18 cellular contexts compared by ENCODE assay signal in genomic region chr19:42079886-42080763, GRCh38. TPM values are rescaled to one million over a fixed set of nuclear protein-coding genes. Genes with fewer than 3 reads are reported as not detected.
DNase-seq lines count a peak whose midpoint lies in the region; ATAC-seq, FAIRE-seq and TF ChIP-seq lines count a peak whose summit lies in the region.
"Had no signal": no experiment of that assay in that cellular context is flagged by ENCODE, and none has a peak within 500 bp of the region (broad histone marks: within the 10 kb centered on the region; RNA-seq: fewer than 3 reads in every experiment).

No MANE protein-coding gene starts in this region.

- TF ChIP-seq CTCF in HepG2 (CRISPR knock-in tag; IDR thresholded peaks at IDR 0.05), result no peak
- TF ChIP-seq CTCF in right lobe of liver (IDR thresholded peaks at IDR 0.05), result no peak
- no peak for TF ChIP-seq CTCF in GM12878 (IDR thresholded peaks at IDR 0.05 in 2 of 3, conservative IDR thresholded peaks at IDR 0.05 in 1 of 3; ENCODE audit: control insufficient read depth in 2 of 3, extremely low read depth in 1 of 3, insufficient read depth in 1 of 3, low read depth in 3 of 3, low read length in 3 of 3)
- TF ChIP-seq CTCF in neural cell (IDR thresholded peaks at IDR 0.05; ENCODE audit: poor library complexity, severe bottlenecking), result no peak

- no peak overlapping the region for H2AFZ ChIP-seq in HepG2 (ENCODE audit: low read length)
- no peak overlapping the region for H2AFZ ChIP-seq in GM12878 (ENCODE audit: control insufficient read depth, low read depth, low read length)
- H2AFZ ChIP-seq in neural cell (ENCODE audit: low read depth, low read length), result no peak overlapping the region
- H2AFZ ChIP-seq: GM23338 had no signal

- TF ChIP-seq RAD21 in HepG2 (CRISPR knock-in tag; IDR thresholded peaks at IDR 0.05), result no peak
- TF ChIP-seq RAD21 in GM12878 (IDR thresholded peaks at IDR 0.05; ENCODE audit: insufficient read depth, low read depth, low read length), result no peak
- no peak for TF ChIP-seq RAD21 in neural cell (conservative IDR thresholded peaks at IDR 0.05)

- 98% methylated on average over 23 of the region's 44 CpGs for WGBS in HepG2 (ENCODE audit: low lambda C conversion rate)
- 95% methylated on average over 7 of the region's 44 CpGs for WGBS in right lobe of liver (ENCODE audit: insufficient coverage, low coverage, low lambda C conversion rate, missing lambda C conversion rate)
- 95% methylated on average over 44 of the region's 44 CpGs for WGBS in GM12878 (ENCODE audit: insufficient coverage, insufficient replicate concordance, low lambda C conversion rate, missing lambda C conversion rate)

- ATAC-seq in HepG2 (no peak), right lobe of liver (no peak), GM12878 (no peak), GM19324 (IDR thresholded peaks at IDR 0.05; ENCODE audit: low FRiP score, unreplicated experiment) (no peak)
- ATAC-seq: GM23338 had no signal

- H3K9me2 ChIP-seq in neural cell (ENCODE audit: insufficient read depth, low read length), result no peaks in the 10 kb centered on the region

- H3K79me2 ChIP-seq in HepG2 (ENCODE audit: insufficient read depth, low read length) (peaks cover 22% of the 10 kb centered on the region), GM12878 (ENCODE audit: control insufficient read depth, insufficient read depth, low read length) (peaks cover 31% of the 10 kb centered on the region), neural cell (replicated peaks; ENCODE audit: insufficient read depth, low read length) (peaks cover 24% of the 10 kb centered on the region)

- H3K4me3 ChIP-seq in HepG2 (replicated peaks in 1 of 3; ENCODE audit: insufficient read depth in 1 of 3, low read depth in 2 of 3, low read length in 3 of 3), result no peak overlapping the region
- no peak overlapping the region for H3K4me3 ChIP-seq in right lobe of liver
- no peak overlapping the region for H3K4me3 ChIP-seq in GM12878
- H3K4me3 ChIP-seq in neural cell (ENCODE audit: low read length), result no peak overlapping the region
- H3K4me3 ChIP-seq: GM23338, HAP-1, MG63 had no signal

- SMC1A ChIA-PET in GM12878 (lab: Charles Lee; ENCODE audit: uncharacterized antibody, unreplicated experiment), result no interaction called here

- POLR2A ChIA-PET in HepG2 (lab: Yijun Ruan, JAX), result no interaction called here
- POLR2A ChIA-PET in GM12878 (lab: Charles Lee), result interaction anchor here (0.5 to 0.9 kb wide), 2 partner anchors 11 to 71 kb away, joined by 3 to 6 read pairs; no protein-coding TSS in a partner anchor

- H3K27ac ChIP-seq in HepG2 (ENCODE audit: extremely low read length, insufficient read depth, low read length) (no peak overlapping the region), right lobe of liver (no peak overlapping the region), GM12878 (ENCODE audit: control insufficient read depth, insufficient read depth) (no peak overlapping the region), neural cell (ENCODE audit: low read length) (no peak overlapping the region)

- no peaks in the 10 kb centered on the region for H3K9me3 ChIP-seq in HepG2 (ENCODE audit: low read length)
- H3K9me3 ChIP-seq in right lobe of liver, result no peaks in the 10 kb centered on the region
- no peaks in the 10 kb centered on the region for H3K9me3 ChIP-seq in GM12878 (replicated peaks; ENCODE audit: control insufficient read depth, insufficient read depth, low read length)
- no peaks in the 10 kb centered on the region for H3K9me3 ChIP-seq in neural cell (ENCODE audit: low read length)
- H3K9me3 ChIP-seq: HAP-1, MG63 had no signal

- RAD21 ChIA-PET in GM12878 (lab: Charles Lee; ENCODE audit: unreplicated experiment), result interaction anchor here (0.8 kb wide), 1 partner anchor 701 kb away, joined by 3 read pairs; no protein-coding TSS in a partner anchor

- H3K36me3 ChIP-seq in HepG2 (replicated peaks in 1 of 2; ENCODE audit: control insufficient read depth in 1 of 2, insufficient read depth in 2 of 2, low read length in 2 of 2), result peaks cover 24 to 26% of the 10 kb centered on the region in 2 experiments; a peak in 4 of 5 replicates
- peaks cover 0 to 28% (median 6%) of the 10 kb centered on the region in 4 donors for H3K36me3 ChIP-seq in right lobe of liver
- peaks cover 18 to 30% of the 10 kb centered on the region in 2 experiments; a peak in 3 of 4 replicates for H3K36me3 ChIP-seq in GM12878 (ENCODE audit: control insufficient read depth in 2 of 2, insufficient read depth in 2 of 2, low read length in 1 of 2)
- no peaks in the 10 kb centered on the region for H3K36me3 ChIP-seq in neural cell (ENCODE audit: insufficient read depth, low read length)

- no peak for TF ChIP-seq POLR2A in HepG2 (IDR thresholded peaks at IDR 0.05; ENCODE audit: insufficient read depth in 1 of 2, low read depth in 2 of 2, low read length in 2 of 2)
- no peak for TF ChIP-seq POLR2A in right lobe of liver (IDR thresholded peaks at IDR 0.05)
- peak; percentile 33; the same call in 1 of the 2 replicates for TF ChIP-seq POLR2A in GM12878 (IDR thresholded peaks at IDR 0.05; ENCODE audit: low read depth, low read length)

- no peak for DNase-seq in HepG2 (ENCODE audit: low spot score)
- no peak for DNase-seq in right lobe of liver
- no peak for DNase-seq in GM12878 (ENCODE audit: low read depth, low spot score)
- no peak for DNase-seq in iPS-NIHi7 (ENCODE audit: extremely low spot score)
- DNase-seq in NCI-H446 (lab: John Stamatoyannopoulos, UW), result no peak
- DNase-seq: MG63, NCI-H2029, NCI-H526 treated with DMSO at 0.1 percent for 48 hours, RPMI8226, SHP77 had no signal

- TF ChIP-seq EP300 in HepG2 (IDR thresholded peaks at IDR 0.05; ENCODE audit: low read depth in 2 of 2, low read length in 2 of 2) (no peak), HepG2 (CRISPR knock-in tag; IDR thresholded peaks at IDR 0.05; ENCODE audit: borderline replicate concordance) (no peak), GM12878 (IDR thresholded peaks at IDR 0.05; ENCODE audit: borderline replicate concordance in 1 of 2, control insufficient read depth in 1 of 2, low read depth in 2 of 2, low read length in 2 of 2) (no peak), neural cell (conservative IDR thresholded peaks at IDR 0.05; ENCODE audit: poor library complexity, severe bottlenecking) (no peak)

- no peak for FAIRE-seq in HepG2 (lab: Jason Lieb, UNC)
- FAIRE-seq in GM12878 (lab: Jason Lieb, UNC), result no peak
- FAIRE-seq: GM18507 had no signal

- no peak overlapping the region for H3K4me2 ChIP-seq in HepG2 (ENCODE audit: low read depth, low read length)
- H3K4me2 ChIP-seq in GM12878 (ENCODE audit: control insufficient read depth, insufficient read depth), result no peak overlapping the region
- no peak overlapping the region for H3K4me2 ChIP-seq in neural cell (ENCODE audit: low read length)
- H3K4me2 ChIP-seq: GM23338 had no signal

- in situ Hi-C loops in HepG2 (cut with HindIII; ENCODE audit: extremely low pct_ligation_motif_present, low pct_unique_long_range_greater_than_20kb), result no loop called here
- in situ Hi-C loops in GM12878 (cut with MboI), result no loop called here

- H3K9ac ChIP-seq in HepG2 (ENCODE audit: insufficient read depth, low read depth, low read length), result no peak overlapping the region
- H3K9ac ChIP-seq in GM12878 (ENCODE audit: control insufficient read depth, insufficient read depth, low read length), result no peak overlapping the region
- no peak overlapping the region for H3K9ac ChIP-seq in neural cell (ENCODE audit: low read length)

- H3K27me3 ChIP-seq in HepG2 (ENCODE audit: control insufficient read depth in 1 of 2, insufficient read depth in 2 of 2, low read length in 2 of 2), result no peaks in the 10 kb centered on the region; a peak in 1 of 5 replicates
- no peaks in the 10 kb centered on the region for H3K27me3 ChIP-seq in right lobe of liver
- no peaks in the 10 kb centered on the region for H3K27me3 ChIP-seq in GM12878 (replicated peaks in 1 of 2; ENCODE audit: control insufficient read depth in 2 of 2, insufficient read depth in 2 of 2, low read length in 1 of 2)
- no peaks in the 10 kb centered on the region for H3K27me3 ChIP-seq in neural cell (ENCODE audit: insufficient read depth, low read depth, low read length)
- H3K27me3 ChIP-seq: MG63 had no signal

- intact Hi-C loops in HepG2 (cut with micrococcal nuclease; ENCODE audit: unreplicated experiment), result no loop called here
- intact Hi-C loops in right lobe of liver (cut with DNase I), result no loop called here
- intact Hi-C loops in GM12878 (cut with micrococcal nuclease; ENCODE audit: unreplicated experiment), result no loop called here

- CTCF ChIA-PET in HepG2 (lab: Yijun Ruan, JAX; ENCODE audit: low intra/inter-chr PET ratio, low total read pairs), result no interaction called here
- CTCF ChIA-PET in GM12878 (lab: Yijun Ruan, JAX), result interaction anchor here (2.1 kb wide), 1 partner anchor 28 kb away, joined by 8 read pairs; no protein-coding TSS in a partner anchor

- H4K20me1 ChIP-seq in HepG2 (ENCODE audit: insufficient read depth, low read length) (peaks cover 26% of the 10 kb centered on the region), GM12878 (ENCODE audit: control insufficient read depth, insufficient read depth) (peaks cover 5% of the 10 kb centered on the region; the same call in 1 of the 2 replicates), neural cell (ENCODE audit: insufficient read depth) (no peaks in the 10 kb centered on the region)

- BruUV-seq in HepG2 (replicated peaks; lab: Mats Ljungman, UMichigan) (no TSS peak), GM12878 (replicated peaks; lab: Mats Ljungman, UMichigan) (no TSS peak)

- H3K4me1 ChIP-seq in HepG2 (ENCODE audit: insufficient read depth, low read length) (peaks cover 37% of the 10 kb centered on the region), right lobe of liver (peaks cover 0 to 15% (median 0%) of the 10 kb centered on the region in 4 donors), GM12878 (ENCODE audit: control insufficient read depth, insufficient read depth, low read length) (peaks cover 9% of the 10 kb centered on the region)

- H3F3A ChIP-seq in neural cell (ENCODE audit: insufficient read depth, low read length, poor library complexity, severe bottlenecking), result no peaks in the 10 kb centered on the region

RNA-seq across cellular contexts. Expression of gene ZNF574, which starts 4.2 kb away (rescaled TPM):
- total RNA-seq in HepG2 (2016; rRNA removed; fragmentation: Illumina TruSeq; extraction: Trizol) (7.9 and 8.2 TPM in 2 replicates), right lobe of liver (1 to 10 TPM; 4.3 to 5.8 (median 4.7) TPM), GM12878 (2014; rRNA removed) (12.6 and 15.4 TPM in 2 replicates), GM12878 (2014; rRNA removed; fragmentation: Illumina TruSeq; extraction: Trizol) (5.3 and 5.9 TPM in 2 replicates), GM12878 (2021) (17.6 and 18.9 TPM in 2 replicates)
- total RNA-seq in HepG2 (2016; cell fraction: cytosol; rRNA removed; fragmentation: Illumina TruSeq; extraction: Trizol; ENCODE audit: low read depth), result 2.3 and 2.4 TPM in 2 replicates
- 7.7 and 8.2 TPM in 2 replicates for total RNA-seq in HepG2 (2016; cell fraction: insoluble cytoplasmic fraction; rRNA removed; fragmentation: Illumina TruSeq; extraction: Trizol)
- total RNA-seq in HepG2 (2016; cell fraction: membrane; rRNA removed; fragmentation: Illumina TruSeq; extraction: Trizol), result 5.2 and 5.9 TPM in 2 replicates
- total RNA-seq in HepG2 (2016; cell fraction: nucleus; rRNA removed; fragmentation: Illumina TruSeq; extraction: Trizol), result 4.3 and 4.9 TPM in 2 replicates
- polyA plus RNA-seq in HepG2 (2011; rRNA removed) (7.7 and 9.5 TPM in 2 replicates), GM12878 (2011; rRNA removed) (2.1 and 7.9 TPM in 2 replicates), GM12878 (2014; fragmentation: Illumina TruSeq; extraction: Trizol) (1.2 and 5.4 TPM in 2 replicates), GM12878 (2014; fragmentation: Nextera tagmentation; extraction: Ambion mirVana) (under 1 TPM; 0.32 to 0.55 TPM), GM12878 (2014; rRNA removed) (14.9 and 17.7 TPM in 2 replicates), GM12878 (2016; fragmentation: Nextera tagmentation; extraction: Ambion mirVana) (10 to 100 TPM; 20.9 to 25.6 TPM), neural cell (7.0 and 11.0 TPM in 2 replicates)
- polyA plus RNA-seq in HepG2 (2011; cell fraction: cytosol; rRNA removed), result 6.7 and 9.5 TPM in 2 replicates
- polyA plus RNA-seq in HepG2 (2011; cell fraction: nucleus; rRNA removed), result 9.5 and 11.0 TPM in 2 replicates
- polyA plus RNA-seq in HepG2 (2012), result 4.3 and 4.4 TPM in 2 replicates
- 0.51 and 0.69 TPM in 2 replicates for polyA plus RNA-seq in HepG2 (2016; cell fraction: cytosol; fragmentation: Illumina TruSeq; extraction: Trizol; ENCODE audit: low read depth)
- 6.5 and 7.9 TPM in 2 replicates for polyA plus RNA-seq in HepG2 (2016; cell fraction: insoluble cytoplasmic fraction; fragmentation: Illumina TruSeq; extraction: Trizol; ENCODE audit: low read depth)
- polyA plus RNA-seq in HepG2 (2016; cell fraction: membrane; fragmentation: Illumina TruSeq; extraction: Trizol; ENCODE audit: low read depth), result 1.4 TPM in 2 replicates
- 6.0 and 6.3 TPM in 2 replicates for polyA plus RNA-seq in HepG2 (2016; cell fraction: nucleus; fragmentation: Illumina TruSeq; extraction: Trizol; ENCODE audit: insufficient read depth, low read depth)
- 24.3 and 39.3 TPM in 2 replicates for polyA minus RNA-seq in HepG2 (2011; rRNA and poly(A)+ RNA removed; ENCODE audit: low replicate concordance)
- 12.1 and 12.4 TPM in 2 replicates for polyA minus RNA-seq in HepG2 (2011; cell fraction: cytosol; rRNA and poly(A)+ RNA removed)
- 5.8 and 6.5 TPM in 2 replicates for polyA minus RNA-seq in HepG2 (2011; cell fraction: nucleus; rRNA and poly(A)+ RNA removed)
- 27.4 and 34.0 TPM in 2 replicates for total RNA-seq in GM12878 (2013; cell fraction: nucleolus; rRNA removed)
- 3.0 TPM for polyA plus RNA-seq in GM12878 (2011; ENCODE audit: low read depth)
- 14.1 and 19.8 TPM in 2 replicates for polyA plus RNA-seq in GM12878 (2011; cell fraction: cytosol; rRNA removed)
- 19.9 and 22.1 TPM in 2 replicates for polyA plus RNA-seq in GM12878 (2011; cell fraction: nucleus; rRNA removed)
- polyA plus RNA-seq in GM12878 (2012), result 8.1 and 9.7 TPM in 2 replicates
- 14.7 and 27.5 TPM in 2 replicates for polyA minus RNA-seq in GM12878 (2011; rRNA and poly(A)+ RNA removed)
- 12.2 and 13.9 TPM in 2 replicates for polyA minus RNA-seq in GM12878 (2011; cell fraction: cytosol; rRNA and poly(A)+ RNA removed)
- 7.3 and 12.0 TPM in 2 replicates for polyA minus RNA-seq in GM12878 (2011; cell fraction: nucleus; rRNA and poly(A)+ RNA removed)
- 27.1 and 29.7 TPM in 2 replicates for polyA minus RNA-seq in neural cell

RNA-seq across cellular contexts. Expression of gene GRIK5, which starts 10.1 kb away (rescaled TPM):
- not detected in 2 replicates for total RNA-seq in HepG2 (2016; rRNA removed; fragmentation: Illumina TruSeq; extraction: Trizol)
- total RNA-seq in HepG2 (2016; cell fraction: cytosol; rRNA removed; fragmentation: Illumina TruSeq; extraction: Trizol; ENCODE audit: low read depth), result not detected in 2 replicates
- total RNA-seq in HepG2 (2016; cell fraction: insoluble cytoplasmic fraction; rRNA removed; fragmentation: Illumina TruSeq; extraction: Trizol), result not detected in 2 replicates
- not detected in 2 replicates for total RNA-seq in HepG2 (2016; cell fraction: membrane; rRNA removed; fragmentation: Illumina TruSeq; extraction: Trizol)
- not detected in 2 replicates for total RNA-seq in HepG2 (2016; cell fraction: nucleus; rRNA removed; fragmentation: Illumina TruSeq; extraction: Trizol)
- 0.05 TPM in 1 of 2 replicates, not detected in the other for polyA plus RNA-seq in HepG2 (2011; rRNA removed)
- 0.03 TPM in 1 of 2 replicates, not detected in the other for polyA plus RNA-seq in HepG2 (2011; cell fraction: cytosol; rRNA removed)
- polyA plus RNA-seq in HepG2 (2011; cell fraction: nucleus; rRNA removed), result 0.10 and 0.14 TPM in 2 replicates
- polyA plus RNA-seq in HepG2 (2012), result not detected in 2 replicates
- not detected in 2 replicates for polyA plus RNA-seq in HepG2 (2016; cell fraction: cytosol; fragmentation: Illumina TruSeq; extraction: Trizol; ENCODE audit: low read depth)
- polyA plus RNA-seq in HepG2 (2016; cell fraction: insoluble cytoplasmic fraction; fragmentation: Illumina TruSeq; extraction: Trizol; ENCODE audit: low read depth), result not detected in 2 replicates
- not detected in 2 replicates for polyA plus RNA-seq in HepG2 (2016; cell fraction: membrane; fragmentation: Illumina TruSeq; extraction: Trizol; ENCODE audit: low read depth)
- polyA plus RNA-seq in HepG2 (2016; cell fraction: nucleus; fragmentation: Illumina TruSeq; extraction: Trizol; ENCODE audit: insufficient read depth, low read depth), result not detected in 2 replicates
- polyA minus RNA-seq in HepG2 (2011; rRNA and poly(A)+ RNA removed; ENCODE audit: low replicate concordance), result 0.08 and 0.12 TPM in 2 replicates
- polyA minus RNA-seq in HepG2 (2011; cell fraction: cytosol; rRNA and poly(A)+ RNA removed), result not detected in 2 replicates
- polyA minus RNA-seq in HepG2 (2011; cell fraction: nucleus; rRNA and poly(A)+ RNA removed), result not detected in 2 replicates
- total RNA-seq in right lobe of liver, result under 1 TPM in 4 of 6 experiments, not detected in 2; 0.15 to 0.42 (median 0.17) TPM
- total RNA-seq in GM12878 (2013; cell fraction: nucleolus; rRNA removed), result 0.17 and 0.31 TPM in 2 replicates
- total RNA-seq in GM12878 (2014; rRNA removed), result 0.05 and 0.06 TPM in 2 replicates
- not detected in 2 replicates for total RNA-seq in GM12878 (2014; rRNA removed; fragmentation: Illumina TruSeq; extraction: Trizol)
- total RNA-seq in GM12878 (2021), result 0.19 and 0.23 TPM in 2 replicates
- polyA plus RNA-seq in GM12878 (2011; ENCODE audit: low read depth), result not detected
- 0.03 and 0.04 TPM in 2 replicates for polyA plus RNA-seq in GM12878 (2011; rRNA removed)
- 0.04 and 0.07 TPM in 2 replicates for polyA plus RNA-seq in GM12878 (2011; cell fraction: cytosol; rRNA removed)
- 0.31 and 0.44 TPM in 2 replicates for polyA plus RNA-seq in GM12878 (2011; cell fraction: nucleus; rRNA removed)
- 0.18 and 0.19 TPM in 2 replicates for polyA plus RNA-seq in GM12878 (2012)
- polyA plus RNA-seq in GM12878 (2014; fragmentation: Illumina TruSeq; extraction: Trizol), result 0.07 TPM in 1 of 2 replicates, not detected in the other
- polyA plus RNA-seq in GM12878 (2014; fragmentation: Nextera tagmentation; extraction: Ambion mirVana), result under 1 TPM in 1 of 2 experiments, not detected in 1; 0.04 TPM
- polyA plus RNA-seq in GM12878 (2014; rRNA removed), result 0.15 and 0.23 TPM in 2 replicates
- under 1 TPM in 1 of 2 experiments, not detected in 1; 0.08 TPM for polyA plus RNA-seq in GM12878 (2016; fragmentation: Nextera tagmentation; extraction: Ambion mirVana)
- not detected in 2 replicates for polyA minus RNA-seq in GM12878 (2011; rRNA and poly(A)+ RNA removed)
- not detected in 2 replicates for polyA minus RNA-seq in GM12878 (2011; cell fraction: cytosol; rRNA and poly(A)+ RNA removed)
- polyA minus RNA-seq in GM12878 (2011; cell fraction: nucleus; rRNA and poly(A)+ RNA removed), result 0.10 and 0.12 TPM in 2 replicates
- 22.4 and 28.3 TPM in 2 replicates for polyA plus RNA-seq in neural cell
- 25.6 and 26.6 TPM in 2 replicates for polyA minus RNA-seq in neural cell
- total RNA-seq: HT-29, SK-MEL-5 had no signal

RNA-seq across cellular contexts. Expression of gene POU2F2, which starts 52.1 kb away (rescaled TPM):
- total RNA-seq in HepG2 (2016; rRNA removed; fragmentation: Illumina TruSeq; extraction: Trizol) (0.03 and 0.09 TPM in 2 replicates), right lobe of liver (1 to 10 TPM in 3 of 6 experiments, under 1 TPM in 3; 0.18 to 3.0 (median 1.00) TPM), GM12878 (2014; rRNA removed) (14.1 and 15.1 TPM in 2 replicates), GM12878 (2014; rRNA removed; fragmentation: Illumina TruSeq; extraction: Trizol) (13.8 and 22.0 TPM in 2 replicates), GM12878 (2021) (46.2 and 48.3 TPM in 2 replicates)
- not detected in 2 replicates for total RNA-seq in HepG2 (2016; cell fraction: cytosol; rRNA removed; fragmentation: Illumina TruSeq; extraction: Trizol; ENCODE audit: low read depth)
- total RNA-seq in HepG2 (2016; cell fraction: insoluble cytoplasmic fraction; rRNA removed; fragmentation: Illumina TruSeq; extraction: Trizol), result 0.10 and 0.28 TPM in 2 replicates
- total RNA-seq in HepG2 (2016; cell fraction: membrane; rRNA removed; fragmentation: Illumina TruSeq; extraction: Trizol), result 0.06 TPM in 1 of 2 replicates, not detected in the other
- total RNA-seq in HepG2 (2016; cell fraction: nucleus; rRNA removed; fragmentation: Illumina TruSeq; extraction: Trizol), result 0.22 TPM in 1 of 2 replicates, not detected in the other
- polyA plus RNA-seq in HepG2 (2011; rRNA removed) (0.17 and 0.25 TPM in 2 replicates), GM12878 (2011; rRNA removed) (28.9 and 37.6 TPM in 2 replicates), GM12878 (2014; fragmentation: Illumina TruSeq; extraction: Trizol) (36.1 and 62.4 TPM in 2 replicates), GM12878 (2014; fragmentation: Nextera tagmentation; extraction: Ambion mirVana) (1 to 10 TPM; 4.4 to 6.4 TPM), GM12878 (2014; rRNA removed) (39.0 and 42.2 TPM in 2 replicates), GM12878 (2016; fragmentation: Nextera tagmentation; extraction: Ambion mirVana) (10 to 100 TPM; 38.3 to 47.7 TPM), neural cell (7.7 and 12.4 TPM in 2 replicates)
- polyA plus RNA-seq in HepG2 (2011; cell fraction: cytosol; rRNA removed), result 0.09 and 0.19 TPM in 2 replicates
- polyA plus RNA-seq in HepG2 (2011; cell fraction: nucleus; rRNA removed), result 1.3 TPM in 2 replicates
- 0.19 and 0.59 TPM in 2 replicates for polyA plus RNA-seq in HepG2 (2012)
- not detected in 2 replicates for polyA plus RNA-seq in HepG2 (2016; cell fraction: cytosol; fragmentation: Illumina TruSeq; extraction: Trizol; ENCODE audit: low read depth)
- polyA plus RNA-seq in HepG2 (2016; cell fraction: insoluble cytoplasmic fraction; fragmentation: Illumina TruSeq; extraction: Trizol; ENCODE audit: low read depth), result 0.19 and 0.27 TPM in 2 replicates
- polyA plus RNA-seq in HepG2 (2016; cell fraction: membrane; fragmentation: Illumina TruSeq; extraction: Trizol; ENCODE audit: low read depth), result not detected in 2 replicates
- polyA plus RNA-seq in HepG2 (2016; cell fraction: nucleus; fragmentation: Illumina TruSeq; extraction: Trizol; ENCODE audit: insufficient read depth, low read depth), result 0.47 and 1.5 TPM in 2 replicates
- polyA minus RNA-seq in HepG2 (2011; rRNA and poly(A)+ RNA removed; ENCODE audit: low replicate concordance), result 0.14 and 0.24 TPM in 2 replicates
- not detected in 2 replicates for polyA minus RNA-seq in HepG2 (2011; cell fraction: cytosol; rRNA and poly(A)+ RNA removed)
- polyA minus RNA-seq in HepG2 (2011; cell fraction: nucleus; rRNA and poly(A)+ RNA removed), result 0.64 and 0.87 TPM in 2 replicates
- total RNA-seq in GM12878 (2013; cell fraction: nucleolus; rRNA removed), result 58.4 and 67.0 TPM in 2 replicates
- 22.6 TPM for polyA plus RNA-seq in GM12878 (2011; ENCODE audit: low read depth)
- 40.4 and 50.7 TPM in 2 replicates for polyA plus RNA-seq in GM12878 (2011; cell fraction: cytosol; rRNA removed)
- 116 and 132 TPM in 2 replicates for polyA plus RNA-seq in GM12878 (2011; cell fraction: nucleus; rRNA removed)
- polyA plus RNA-seq in GM12878 (2012), result 45.6 and 50.4 TPM in 2 replicates
- 20.4 and 27.0 TPM in 2 replicates for polyA minus RNA-seq in GM12878 (2011; rRNA and poly(A)+ RNA removed)
- polyA minus RNA-seq in GM12878 (2011; cell fraction: cytosol; rRNA and poly(A)+ RNA removed), result 20.2 and 22.9 TPM in 2 replicates
- polyA minus RNA-seq in GM12878 (2011; cell fraction: nucleus; rRNA and poly(A)+ RNA removed), result 20.2 and 33.8 TPM in 2 replicates
- polyA minus RNA-seq in neural cell, result 10.7 and 18.9 TPM in 2 replicates
- total RNA-seq: A172, SK-MEL-5 had no signal

Comparison
In these comparisons a context has a peak if more than half of its experiments do, and no peak if none do; other contexts are left out.
1. Of the 75 proteins assayed by ChIP-seq in both HepG2 and GM12878: peak only in HepG2: none; only in GM12878: POLR2A; in both: none; in neither: 74.